9 cellular contexts compared by ENCODE assay signal in genomic region chr10:89241491-89242339, GRCh38. TPM values are rescaled to one million over a fixed set of nuclear protein-coding genes. Genes with fewer than 3 reads are reported as not detected.
A peak's percentile ranks its signal among the peaks of the same experiment; 100 is the strongest.
DNase-seq lines count a peak whose midpoint lies in the region; ATAC-seq and TF ChIP-seq lines count a peak whose summit lies in the region.
"Had no signal": no experiment of that assay in that cellular context is flagged by ENCODE, and none has a peak within 500 bp of the region (broad histone marks: within the 10 kb centered on the region; RNA-seq: fewer than 3 reads in every experiment).

No MANE protein-coding gene starts in this region.

- peaks cover 13% of the 10 kb centered on the region; the same call in 1 of the 2 replicates for H3F3A ChIP-seq in DOHH2 (ENCODE audit: control insufficient read depth, insufficient read depth)

- ATAC-seq in HG03045 (IDR thresholded peaks at IDR 0.05; ENCODE audit: unreplicated experiment) (peak; percentile 50), lower lobe of right lung (peak; percentile 63 to 82), HG02623 (IDR thresholded peaks at IDR 0.05; ENCODE audit: unreplicated experiment) (no peak)
- no peak for ATAC-seq in effector memory CD8-positive, alpha-beta T cell (replicated peaks)

- DNase-seq in choroid plexus epithelial cell (ENCODE audit: low read depth): peak; percentile 84
- DNase-seq in lower lobe of right lung: no peak
- no peak for DNase-seq in NCI-H187 (lab: John Stamatoyannopoulos, UW)
- DNase-seq in NCI-H1694 (lab: John Stamatoyannopoulos, UW): no peak
- DNase-seq in effector memory CD8-positive, alpha-beta T cell: no peak
- DNase-seq: activated CD4-positive, alpha-beta T cell treated with anti-CD3 and anti-CD28 coated beads, Interleukin-2, amount 50 U/mL, for 48 hours had no signal

- intact Hi-C loops in lower lobe of right lung (cut with DNase I): no loop called here

- no peaks in the 10 kb centered on the region for H4K20me1 ChIP-seq in DOHH2 (ENCODE audit: control insufficient read depth, insufficient read depth, low read depth, low read length)

- H3K4me3 Mint-ChIP-seq in effector memory CD8-positive, alpha-beta T cell: no peak overlapping the region

- peaks cover 46% of the 10 kb centered on the region for H3K4me1 ChIP-seq in DOHH2 (ENCODE audit: control insufficient read depth, low read length)
- peaks cover 26% of the 10 kb centered on the region for H3K4me1 ChIP-seq in lower lobe of right lung

- no peak for TF ChIP-seq CTCF in DOHH2 (IDR thresholded peaks at IDR 0.05; ENCODE audit: low read depth, low read length, poor library complexity, severe bottlenecking)
- no peak for TF ChIP-seq CTCF in choroid plexus epithelial cell (conservative IDR thresholded peaks at IDR 0.05; ENCODE audit: low read depth, low read length)
- TF ChIP-seq CTCF in lower lobe of right lung (IDR thresholded peaks at IDR 0.05): no peak

- peaks cover 4 to 5% of the 10 kb centered on the region in 2 donors for H3K4me1 Mint-ChIP-seq in effector memory CD8-positive, alpha-beta T cell (ENCODE audit: low read depth in 2 of 2)

- H3K9me3 ChIP-seq in DOHH2 (ENCODE audit: control insufficient read depth, insufficient read depth, low read length) (no peaks in the 10 kb centered on the region), lower lobe of right lung (no peaks in the 10 kb centered on the region)

- H3K27me3 Mint-ChIP-seq in effector memory CD8-positive, alpha-beta T cell: no peaks in the 10 kb centered on the region

- no peak overlapping the region for H3K4me3 ChIP-seq in DOHH2 (ENCODE audit: low read length)
- no peak overlapping the region for H3K4me3 ChIP-seq in choroid plexus epithelial cell (ENCODE audit: low read depth, low read length)
- H3K4me3 ChIP-seq in lower lobe of right lung: no peak overlapping the region

- no peak overlapping the region for H3K27ac ChIP-seq in DOHH2 (ENCODE audit: low read depth, low read length)
- peak overlapping the region; percentile 39 for H3K27ac ChIP-seq in lower lobe of right lung

- no peaks in the 10 kb centered on the region for H3K9me2 ChIP-seq in DOHH2 (replicated peaks; ENCODE audit: control insufficient read depth, low read length)

- no peak overlapping the region for H3K27ac Mint-ChIP-seq in effector memory CD8-positive, alpha-beta T cell

- H3K79me2 ChIP-seq in DOHH2 (ENCODE audit: control insufficient read depth, low read length): no peaks in the 10 kb centered on the region

- H3K4me2 ChIP-seq in DOHH2 (ENCODE audit: low read length): peak overlapping the region; percentile 61; the same call in 1 of the 2 replicates

- H3K27me3 ChIP-seq in DOHH2 (ENCODE audit: control insufficient read depth, low read length) (no peaks in the 10 kb centered on the region), lower lobe of right lung (ENCODE audit: low read depth) (no peaks in the 10 kb centered on the region)

- no peaks in the 10 kb centered on the region for H3K9me3 Mint-ChIP-seq in effector memory CD8-positive, alpha-beta T cell

- H3K36me3 ChIP-seq in DOHH2 (ENCODE audit: control insufficient read depth, low read length): peaks cover 3% of the 10 kb centered on the region; the same call in 1 of the 2 replicates
- peaks cover 23% of the 10 kb centered on the region for H3K36me3 ChIP-seq in lower lobe of right lung

- H3K36me3 Mint-ChIP-seq in effector memory CD8-positive, alpha-beta T cell (ENCODE audit: insufficient read depth): peaks cover 9% of the 10 kb centered on the region

RNA-seq across cellular contexts. Expression of gene LIPA, which starts 9.9 kb away (rescaled TPM):
- total RNA-seq in lower lobe of right lung: 174 TPM

RNA-seq across cellular contexts. Expression of gene CH25H, which starts 34.6 kb away (rescaled TPM):
- 4.4 TPM for total RNA-seq in lower lobe of right lung

Comparison
In these comparisons a context has a peak if more than half of its experiments do, and no peak if none do; other contexts are left out.
1. ATAC-seq: peak in HG03045 (single experiment) and lower lobe of right lung (2 of 2); none in HG02623 (single experiment) and effector memory CD8-positive, alpha-beta T cell (single experiment).